ENCODE assay signal across 1 cellular context in the genomic region with DNA sequence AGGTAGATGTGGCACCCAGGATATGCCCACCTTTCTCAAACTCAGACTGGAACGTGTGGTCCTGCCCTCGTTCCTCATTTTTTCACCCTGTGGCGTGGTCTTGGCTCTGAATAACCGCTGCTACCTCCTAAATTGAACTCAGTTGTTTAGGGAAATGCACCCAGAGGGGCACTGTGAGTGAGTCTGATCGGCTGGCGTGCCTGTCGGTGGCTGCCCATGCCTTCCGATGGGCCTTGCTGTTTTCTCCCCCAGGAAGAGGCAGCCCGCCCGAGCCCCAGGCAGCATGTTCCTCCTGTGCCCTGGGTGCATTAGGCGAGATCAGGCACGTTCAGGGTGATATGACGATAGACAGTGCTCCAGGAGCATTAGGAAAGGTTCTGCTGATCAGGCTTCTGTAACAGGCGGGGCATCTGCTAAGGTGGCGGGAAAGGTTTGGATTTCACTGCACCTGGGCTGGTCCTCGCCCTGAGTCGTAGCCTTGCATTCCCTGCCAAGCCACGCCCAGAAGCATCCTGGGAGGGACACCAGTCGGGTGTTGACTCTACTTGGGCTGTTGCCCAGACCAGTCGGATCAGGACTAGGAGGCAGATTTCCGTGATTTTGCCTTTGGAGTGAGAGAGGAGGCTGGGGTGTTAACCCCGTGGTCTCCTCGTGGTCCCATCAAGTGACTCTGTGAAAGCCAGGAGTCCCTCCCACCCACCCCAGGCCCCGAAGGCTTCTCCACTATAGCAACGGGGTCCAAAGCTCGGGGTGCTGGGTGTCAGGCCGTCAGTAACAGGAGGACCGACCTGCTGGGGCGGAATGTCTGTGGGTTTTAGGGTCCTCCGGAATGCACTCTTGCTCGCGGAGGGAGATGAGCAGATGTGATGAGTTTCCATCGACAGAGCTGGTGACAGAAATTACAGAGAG.
TF ChIP-seq lines count a peak whose summit lies in the region.

No MANE protein-coding gene starts in this region.

TF ChIP-seq in IMR-90, 13 proteins besides CTCF, POLR2A, EP300 and RAD21:
- TF ChIP-seq FOS (IDR thresholded peaks at IDR 0.05; ENCODE audit: low read depth, low read length) = no peak
- no peak for TF ChIP-seq CHD1 (IDR thresholded peaks at IDR 0.05; ENCODE audit: low read depth, low read length)
- TF ChIP-seq RFX5 (IDR thresholded peaks at IDR 0.05; ENCODE audit: low read depth, low read length) = no peak
- TF ChIP-seq MAZ (IDR thresholded peaks at IDR 0.05; ENCODE audit: borderline replicate concordance, low read depth, low read length) = no peak
